In genomic region chr3:16467368-16467767, GRCh38 we compare ENCODE assay signal across 9 cellular contexts. TPM values are rescaled to one million over a fixed set of nuclear protein-coding genes. Genes with fewer than 3 reads are reported as not detected.
A peak's percentile ranks its signal among the peaks of the same experiment; 100 is the strongest.
DNase-seq lines count a peak whose midpoint lies in the region; ATAC-seq and TF ChIP-seq lines count a peak whose summit lies in the region.
"Had no signal": no experiment of that assay in that cellular context is flagged by ENCODE, and none has a peak within 500 bp of the region (broad histone marks: within the 10 kb centered on the region; RNA-seq: fewer than 3 reads in every experiment).

No MANE protein-coding gene starts in this region.

- H2AK9ac ChIP-seq in IMR-90 (replicated peaks; ENCODE audit: low read depth, low read length, poor library complexity) = no peak overlapping the region

- no peak overlapping the region; the same call in 1 of the 2 replicates for H3K4ac ChIP-seq in IMR-90 (ENCODE audit: low read depth, low read length)

- no peak overlapping the region for H3K23ac ChIP-seq in IMR-90 (ENCODE audit: low read depth, low read length)

- H3K4me3 ChIP-seq in BLaER1 (no peak overlapping the region), IMR-90 (ENCODE audit: insufficient read depth, low read depth, low read length) (no peak overlapping the region), adrenal gland (no peak overlapping the region)

- in situ Hi-C loops in IMR-90 (cut with MboI; ENCODE audit: low sequenced_read_pairs) = no loop called here

- TF ChIP-seq POLR2A in IMR-90 (IDR thresholded peaks at IDR 0.05; ENCODE audit: low read depth, low read length) (no peak), adrenal gland (IDR thresholded peaks at IDR 0.05) (no peak)

- H3K4me2 ChIP-seq in BLaER1 = peak overlapping the region; percentile 66
- no peak overlapping the region for H3K4me2 ChIP-seq in IMR-90 (ENCODE audit: low read depth, low read length)

- H2BK15ac ChIP-seq in IMR-90 (ENCODE audit: low read depth, low read length) = no peak overlapping the region

- peaks cover 16% of the 10 kb centered on the region for H3K9me1 ChIP-seq in IMR-90 (ENCODE audit: insufficient read depth, low read length)

- peaks cover 74% of the 10 kb centered on the region for H3K36me3 ChIP-seq in BLaER1
- H3K36me3 ChIP-seq in IMR-90 (ENCODE audit: control insufficient read depth, insufficient read depth, low read length) = peaks cover 23% of the 10 kb centered on the region
- no peaks in the 10 kb centered on the region for H3K36me3 ChIP-seq in adrenal gland (replicated peaks in 1 of 2)

- H2BK5ac ChIP-seq in IMR-90 (ENCODE audit: low read depth, low read length, poor library complexity, severe bottlenecking) = no peak overlapping the region

- H3K56ac ChIP-seq in IMR-90 (ENCODE audit: extremely low read depth, insufficient read depth, low read length) = no peak overlapping the region

- H3K27me3 Mint-ChIP-seq in dendritic cell treated with granulocyte-macrophage colony-stimulating factor and Interleukin-4, amounts not matched to agents 40 ng/mL and 50 ng/mL, for 4 days = no peaks in the 10 kb centered on the region

- H3K18ac ChIP-seq in IMR-90 (ENCODE audit: low read depth, low read length) = no peak overlapping the region

- H4K20me1 ChIP-seq in BLaER1 (peaks cover 28% of the 10 kb centered on the region), IMR-90 (ENCODE audit: insufficient read depth, low read length) (peaks cover 21% of the 10 kb centered on the region)

- dilution Hi-C loops in IMR-90 (cut with HindIII; ENCODE audit: low sequenced_read_pairs, unreplicated experiment) = no loop called here

- POLR2A ChIA-PET in IMR-90 (lab: Charles Lee; ENCODE audit: unreplicated experiment) = no interaction called here

- no peak overlapping the region for H2BK120ac ChIP-seq in IMR-90 (ENCODE audit: low read depth, low read length)

- no peak overlapping the region for H4K5ac ChIP-seq in IMR-90 (ENCODE audit: low read depth, low read length)

- H4K91ac ChIP-seq in IMR-90 (ENCODE audit: insufficient read depth, low read depth, low read length) = no peak overlapping the region

- H2BK20ac ChIP-seq in IMR-90 (ENCODE audit: low read depth, low read length) = no peak overlapping the region

- H3K27ac ChIP-seq in BLaER1 (peak overlapping the region; percentile 45), IMR-90 (ENCODE audit: insufficient read depth, low read length) (no peak overlapping the region), adrenal gland (peak overlapping the region in 1 of 5 donors; percentile 47)
- H3K27ac ChIP-seq: C4-2B had no signal

- H3K4me3 Mint-ChIP-seq in dendritic cell treated with granulocyte-macrophage colony-stimulating factor and Interleukin-4, amounts not matched to agents 40 ng/mL and 50 ng/mL, for 4 days = no peak overlapping the region

- H3K27me3 ChIP-seq in BLaER1 = no peaks in the 10 kb centered on the region
- H3K27me3 ChIP-seq in IMR-90 (ENCODE audit: control insufficient read depth, insufficient read depth, low read length) = no peaks in the 10 kb centered on the region
- no peaks in the 10 kb centered on the region for H3K27me3 ChIP-seq in adrenal gland

- no peak overlapping the region for H4K8ac ChIP-seq in IMR-90 (ENCODE audit: low read depth in 2 of 2, low read length in 2 of 2)

- H3K4me1 Mint-ChIP-seq in dendritic cell treated with granulocyte-macrophage colony-stimulating factor and Interleukin-4, amounts not matched to agents 40 ng/mL and 50 ng/mL, for 4 days (ENCODE audit: low read depth) = peaks cover 63% of the 10 kb centered on the region

- no peak for TF ChIP-seq CTCF in IMR-90 (conservative IDR thresholded peaks at IDR 0.05; ENCODE audit: low read depth, low read length)
- no peak for TF ChIP-seq CTCF in adrenal gland (IDR thresholded peaks at IDR 0.05)

- H2AK5ac ChIP-seq in IMR-90 (ENCODE audit: low read depth, low read length) = peak overlapping the region; percentile 9; the same call in 1 of the 2 replicates

- no peak for TF ChIP-seq RAD21 in IMR-90 (IDR thresholded peaks at IDR 0.05; ENCODE audit: low read length)

- peaks cover 50% of the 10 kb centered on the region for H3K4me1 ChIP-seq in BLaER1
- H3K4me1 ChIP-seq in IMR-90 (ENCODE audit: control insufficient read depth, insufficient read depth, low read length) = no peaks in the 10 kb centered on the region
- H3K4me1 ChIP-seq in adrenal gland (replicated peaks in 1 of 2) = peaks cover 0 to 11% of the 10 kb centered on the region in 2 donors

- H3K9me3 Mint-ChIP-seq in dendritic cell treated with granulocyte-macrophage colony-stimulating factor and Interleukin-4, amounts not matched to agents 40 ng/mL and 50 ng/mL, for 4 days = no peaks in the 10 kb centered on the region

- H3K79me1 ChIP-seq in IMR-90 (ENCODE audit: low read depth in 1 of 2, low read length in 2 of 2) = peaks cover 68 to 76% of the 10 kb centered on the region in 2 experiments

- CTCF ChIA-PET in IMR-90 (lab: Yijun Ruan, JAX) = no interaction called here

- H3K36me3 Mint-ChIP-seq in dendritic cell treated with granulocyte-macrophage colony-stimulating factor and Interleukin-4, amounts not matched to agents 40 ng/mL and 50 ng/mL, for 4 days (ENCODE audit: low read depth) = peaks cover 70% of the 10 kb centered on the region

- no peak overlapping the region for H2AFZ ChIP-seq in IMR-90 (replicated peaks; ENCODE audit: low read length, poor library complexity)

- H3K9ac ChIP-seq in BLaER1 = peak overlapping the region; percentile 7; the same call in 1 of the 2 replicates
- no peak overlapping the region for H3K9ac ChIP-seq in IMR-90 (ENCODE audit: low read depth, low read length)

- 85% methylated on average over 4 of the region's 9 CpGs; no CpG with 5 or more reads in 1 of the 2 experiments for WGBS in IMR-90 (ENCODE audit: extremely low coverage in 2 of 2, insufficient read length in 1 of 2), 2 experiments
- 66 to 83% (median 72%) methylated on average over 8 of the region's 9 CpGs for WGBS in adrenal gland, 4 donors

- no TSS peak for BruUV-seq in IMR-90 (replicated peaks; lab: Mats Ljungman, UMichigan)

- H3K14ac ChIP-seq in IMR-90 (replicated peaks; ENCODE audit: low read depth, low read length) = no peak overlapping the region

- ATAC-seq in GM19463 (IDR thresholded peaks at IDR 0.05; ENCODE audit: unreplicated experiment) (peak; percentile 97), IMR-90 (ENCODE audit: low read depth) (no peak), GM21360 (IDR thresholded peaks at IDR 0.05; ENCODE audit: unreplicated experiment) (no peak)

- peaks cover 37% of the 10 kb centered on the region for H3K9me3 ChIP-seq in BLaER1
- peaks cover 4% of the 10 kb centered on the region for H3K9me3 ChIP-seq in IMR-90 (ENCODE audit: control insufficient read depth, insufficient read depth, low read length)
- H3K9me3 ChIP-seq in adrenal gland (replicated peaks in 1 of 3) = no peaks in the 10 kb centered on the region

- intact Hi-C loops in IMR-90 (cut with micrococcal nuclease) = no loop called here
- intact Hi-C loops in dendritic cell treated with granulocyte-macrophage colony-stimulating factor and Interleukin-4, amounts not matched to agents 40 ng/mL and 50 ng/mL, for 4 days (cut with micrococcal nuclease) = no loop called here
- intact Hi-C loops in adrenal gland (cut with DNase I) = no loop called here

- no peak for DNase-seq in IMR-90
- DNase-seq in SW480 (ENCODE audit: low spot score) = no peak
- DNase-seq in adrenal gland = no peak
- DNase-seq in HK-2 (ENCODE audit: unreplicated experiment) = no peak

- H3K27ac Mint-ChIP-seq in dendritic cell treated with granulocyte-macrophage colony-stimulating factor and Interleukin-4, amounts not matched to agents 40 ng/mL and 50 ng/mL, for 4 days = peak overlapping the region; percentile 33

TF ChIP-seq in IMR-90, 13 proteins besides CTCF, POLR2A, EP300 and RAD21:
- no peak for TF ChIP-seq ELK1 (IDR thresholded peaks at IDR 0.05; ENCODE audit: borderline replicate concordance, low read depth, low read length)
- no peak for TF ChIP-seq USF2 (IDR thresholded peaks at IDR 0.05; ENCODE audit: low read depth, low read length)
- TF ChIP-seq FOS (IDR thresholded peaks at IDR 0.05; ENCODE audit: low read depth, low read length) = no peak
- TF ChIP-seq RCOR1 (IDR thresholded peaks at IDR 0.05; ENCODE audit: insufficient replicate concordance, low read length) = no peak
- TF ChIP-seq CEBPB (IDR thresholded peaks at IDR 0.05; ENCODE audit: low read depth, low read length) = no peak
- no peak for TF ChIP-seq NFE2L2 (IDR thresholded peaks at IDR 0.05; ENCODE audit: low read depth, low read length)
- TF ChIP-seq BHLHE40 (IDR thresholded peaks at IDR 0.05; ENCODE audit: low read depth, low read length) = no peak

RNA-seq across cellular contexts. Expression of gene RFTN1, which starts 46.1 kb away (rescaled TPM):
- total RNA-seq in IMR-90 (2012; rRNA removed) = 52.0 and 52.2 TPM in 2 replicates
- polyA plus RNA-seq in IMR-90 (2012; rRNA removed) = 44.8 and 45.0 TPM in 2 replicates
- polyA plus RNA-seq in IMR-90 (2012; cell fraction: cytosol; rRNA removed) = 37.9 and 67.2 TPM in 2 replicates
- polyA plus RNA-seq in IMR-90 (2012; cell fraction: nucleus; rRNA removed; ENCODE audit: low replicate concordance) = 19.1 and 28.3 TPM in 2 replicates
- 10 to 100 TPM in 6 of 8 donors, 1 to 10 TPM in 2; 8.3 to 35.7 (median 23.3) TPM for total RNA-seq in adrenal gland
- polyA plus RNA-seq in adrenal gland = 10 to 100 TPM; 10.3 to 15.6 (median 11.8) TPM
